Comparison of ENCODE assay signal across 13 cellular contexts in genomic region chr15:96324900-96325299, GRCh38. TPM values are rescaled to one million over a fixed set of nuclear protein-coding genes. Genes with fewer than 3 reads are reported as not detected.
DNase-seq lines count a peak whose midpoint lies in the region; ATAC-seq and TF ChIP-seq lines count a peak whose summit lies in the region.
"Had no signal": no experiment of that assay in that cellular context is flagged by ENCODE, and none has a peak within 500 bp of the region (broad histone marks: within the 10 kb centered on the region; RNA-seq: fewer than 3 reads in every experiment).

No MANE protein-coding gene starts in this region.

- CTCF ChIA-PET in WTC11 (lab: Charles Lee), result no interaction called here

- H3K4me3 ChIP-seq in ectodermal cell (ENCODE audit: insufficient read depth, low read depth, low read length) (peak overlapping the region; percentile 68), muscle layer of duodenum (ENCODE audit: low read depth in 1 of 2, low read length in 2 of 2) (peak overlapping the region; percentile 72 to 88)

- H3K9me3 ChIP-seq in ectodermal cell (ENCODE audit: control insufficient read depth, low read length), result no peaks in the 10 kb centered on the region
- H3K9me3 ChIP-seq in muscle layer of duodenum (ENCODE audit: control insufficient read depth in 1 of 2, low read length in 2 of 2), result no peaks in the 10 kb centered on the region

- whole genome bisulfite sequencing in ectodermal cell, 2 experiments, result 20 to 22% methylated on average over 3 of the region's 3 CpGs

- peak; percentile 8 for DNase-seq in activated CD4-positive, alpha-beta T cell treated with anti-CD3 and anti-CD28 coated beads, Interleukin-2, amount 10 ng/mL, durations not matched to agents 24 days and 14 days
- DNase-seq in activated CD4-positive, alpha-beta T cell treated with anti-CD3 and anti-CD28 coated beads for 4 hours, result no peak
- no peak for DNase-seq in type B pancreatic cell (ENCODE audit: extremely low spot score, unreplicated experiment)
- DNase-seq in WTC11 (ENCODE audit: low spot score), result no peak
- DNase-seq: 8988T; kidney glomerular epithelial cell; NCI-H2171; stimulated activated CD4-positive, alpha-beta T cell treated with anti-CD3 and anti-CD28 coated beads, Interleukin-15, amount 100 ng/mL, for 24 hours had no signal

- H3K27ac Mint-ChIP-seq in activated CD4-positive, alpha-beta T cell treated with anti-CD3 and anti-CD28 coated beads, Interleukin-2, amount 10 ng/mL, durations not matched to agents 24 days and 14 days, result no peak overlapping the region
- H3K27ac Mint-ChIP-seq in type B pancreatic cell, result peak overlapping the region; percentile 98
- H3K27ac Mint-ChIP-seq in WTC11, result no peak overlapping the region

- H3K4me1 ChIP-seq in ectodermal cell (ENCODE audit: control insufficient read depth, insufficient read depth, low read length) (peaks cover 63% of the 10 kb centered on the region), muscle layer of duodenum (ENCODE audit: control insufficient read depth in 1 of 2, insufficient read depth in 2 of 2, low read length in 2 of 2) (peaks cover 6 to 10% of the 10 kb centered on the region in 2 donors)

- H3K27me3 Mint-ChIP-seq in activated CD4-positive, alpha-beta T cell treated with anti-CD3 and anti-CD28 coated beads, Interleukin-2, amount 10 ng/mL, durations not matched to agents 24 days and 14 days, result peaks cover 79% of the 10 kb centered on the region
- peaks cover 39% of the 10 kb centered on the region for H3K27me3 Mint-ChIP-seq in type B pancreatic cell
- peaks cover 100% of the 10 kb centered on the region for H3K27me3 Mint-ChIP-seq in WTC11 (ENCODE audit: low read depth)

- H3K36me3 Mint-ChIP-seq in activated CD4-positive, alpha-beta T cell treated with anti-CD3 and anti-CD28 coated beads, Interleukin-2, amount 10 ng/mL, durations not matched to agents 24 days and 14 days (ENCODE audit: low read depth), result peaks cover 3% of the 10 kb centered on the region
- H3K36me3 Mint-ChIP-seq in type B pancreatic cell, result peaks cover 3% of the 10 kb centered on the region
- H3K36me3 Mint-ChIP-seq in WTC11, result no peaks in the 10 kb centered on the region

- H3K27me3 ChIP-seq in ectodermal cell (ENCODE audit: control insufficient read depth, insufficient read depth, low read length, poor library complexity, severe bottlenecking) (peaks cover 92% of the 10 kb centered on the region), muscle layer of duodenum (ENCODE audit: low read depth, low read length) (peaks cover 12% of the 10 kb centered on the region)

- no peak overlapping the region for H3K4me3 Mint-ChIP-seq in activated CD4-positive, alpha-beta T cell treated with anti-CD3 and anti-CD28 coated beads, Interleukin-2, amount 10 ng/mL, durations not matched to agents 24 days and 14 days
- H3K4me3 Mint-ChIP-seq in type B pancreatic cell (peak overlapping the region; percentile 96), WTC11 (no peak overlapping the region)

- H3K36me3 ChIP-seq in ectodermal cell (ENCODE audit: control insufficient read depth, insufficient read depth, low read length) (no peaks in the 10 kb centered on the region), muscle layer of duodenum (ENCODE audit: control insufficient read depth in 1 of 2, insufficient read depth in 2 of 2, low read length in 2 of 2) (no peaks in the 10 kb centered on the region)

- TF ChIP-seq CTCF in type B pancreatic cell (conservative IDR thresholded peaks at IDR 0.05) (no peak), WTC11 (IDR thresholded peaks at IDR 0.05) (no peak)

- H3K4me1 Mint-ChIP-seq in activated CD4-positive, alpha-beta T cell treated with anti-CD3 and anti-CD28 coated beads, Interleukin-2, amount 10 ng/mL, durations not matched to agents 24 days and 14 days, result no peaks in the 10 kb centered on the region
- H3K4me1 Mint-ChIP-seq in type B pancreatic cell (ENCODE audit: unreplicated experiment) (peaks cover 46% of the 10 kb centered on the region), WTC11 (peaks cover 72% of the 10 kb centered on the region)

- POLR2A ChIA-PET in WTC11 (lab: Charles Lee), result no interaction called here

- ATAC-seq in HG03469 (IDR thresholded peaks at IDR 0.05; ENCODE audit: unreplicated experiment) (no peak), HG02938 (IDR thresholded peaks at IDR 0.05; ENCODE audit: unreplicated experiment) (no peak), WTC11 (no peak)
- ATAC-seq: SK-N-SH treated with all-trans-retinoic acid at 6 μM for 48 hours had no signal

- H3K27ac ChIP-seq in ectodermal cell (ENCODE audit: insufficient read depth, low read depth, low read length, poor library complexity, severe bottlenecking), result no peak overlapping the region
- peak overlapping the region; percentile 90 for H3K27ac ChIP-seq in muscle layer of duodenum (ENCODE audit: low read length)

- peaks cover 9% of the 10 kb centered on the region for H3K9me3 Mint-ChIP-seq in activated CD4-positive, alpha-beta T cell treated with anti-CD3 and anti-CD28 coated beads, Interleukin-2, amount 10 ng/mL, durations not matched to agents 24 days and 14 days
- no peaks in the 10 kb centered on the region for H3K9me3 Mint-ChIP-seq in type B pancreatic cell
- H3K9me3 Mint-ChIP-seq in WTC11, result no peaks in the 10 kb centered on the region

- intact Hi-C loops in activated CD4-positive, alpha-beta T cell treated with anti-CD3 and anti-CD28 coated beads, Interleukin-2, amount 10 ng/mL, durations not matched to agents 24 days and 14 days (cut with micrococcal nuclease), result no loop called here

TF ChIP-seq in WTC11, 78 proteins besides CTCF, POLR2A, EP300 and RAD21:
- TF ChIP-seq ZNF425 (CRISPR knock-in tag; conservative IDR thresholded peaks at IDR 0.05) (no peak), FOXK1 (CRISPR knock-in tag; IDR thresholded peaks at IDR 0.05) (no peak), ZNF121 (CRISPR knock-in tag; IDR thresholded peaks at IDR 0.05) (no peak), ZNF263 (CRISPR knock-in tag; IDR thresholded peaks at IDR 0.05; ENCODE audit: low read depth) (no peak), SP1 (CRISPR knock-in tag; conservative IDR thresholded peaks at IDR 0.05) (no peak), E2F4 (CRISPR knock-in tag; IDR thresholded peaks at IDR 0.05; ENCODE audit: borderline replicate concordance, low read depth) (no peak), OVOL2 (CRISPR knock-in tag; IDR thresholded peaks at IDR 0.05; ENCODE audit: borderline replicate concordance) (no peak), ZNF138 (CRISPR knock-in tag; conservative IDR thresholded peaks at IDR 0.05) (no peak), NFATC4 (CRISPR knock-in tag; IDR thresholded peaks at IDR 0.05) (no peak)
- TF ChIP-seq, protein P1, sequence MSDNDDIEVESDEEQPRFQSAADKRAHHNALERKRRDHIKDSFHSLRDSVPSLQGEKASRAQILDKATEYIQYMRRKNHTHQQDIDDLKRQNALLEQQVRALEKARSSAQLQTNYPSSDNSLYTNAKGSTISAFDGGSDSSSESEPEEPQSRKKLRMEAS (CRISPR knock-in tag; IDR thresholded peaks at IDR 0.05), result no peak

RNA-seq across cellular contexts. Expression of gene NR2F2, which starts 5.6 kb away (rescaled TPM):
- total RNA-seq in activated CD4-positive, alpha-beta T cell treated with anti-CD3 and anti-CD28 coated beads, Interleukin-2, amount 10 ng/mL, durations not matched to agents 24 days and 14 days, result not detected in 2 replicates
- polyA plus RNA-seq in ectodermal cell (2013, experiment 1 of 4), result 101 TPM
- polyA plus RNA-seq in ectodermal cell (2013, experiment 2 of 4), result 117 TPM
- polyA plus RNA-seq in ectodermal cell (2013, experiment 3 of 4), result 80.0 TPM
- polyA plus RNA-seq in ectodermal cell (2013, experiment 4 of 4), result 97.4 TPM
- total RNA-seq in type B pancreatic cell (ENCODE audit: low replicate concordance) (135 and 270 TPM in 2 replicates), WTC11 (2021) (0.27 to 0.57 TPM (median 0.55 TPM) in 3 replicates)

Comparison
In these comparisons a context has a peak if more than half of its experiments do, and no peak if none do; other contexts are left out.
1. RNA of gene NR2F2, which starts 5.6 kb away (total RNA-seq): 135 to 270 TPM in type B pancreatic cell; 0.27 to 0.57 TPM in WTC11 and not detected in activated CD4-positive, alpha-beta T cell treated with anti-CD3 and anti-CD28 coated beads, Interleukin-2, amount 10 ng/mL, durations not matched to agents 24 days and 14 days; every median in the first group is over 10 times any median in the second.